In the genomic region with DNA sequence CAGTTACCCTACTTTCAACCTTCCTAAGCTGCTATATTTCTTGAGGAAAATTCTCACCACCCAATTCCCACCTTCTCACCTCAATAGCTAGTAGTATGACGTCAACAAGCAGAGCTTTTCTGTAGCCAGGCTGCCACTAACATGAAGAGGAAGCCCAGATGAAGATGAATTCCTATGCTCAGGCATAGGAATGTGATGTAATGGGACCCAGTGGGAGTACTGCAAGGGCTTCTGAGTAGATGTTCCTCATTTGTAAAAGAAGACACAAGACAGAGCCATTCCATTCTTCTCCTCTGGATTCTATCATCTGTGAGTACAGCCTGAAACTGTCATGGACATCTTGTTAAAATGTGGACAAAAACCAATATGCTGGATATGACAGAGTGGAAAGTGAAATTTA, we compare ENCODE assay signal across 18 cellular contexts.
DNase-seq lines count a peak whose midpoint lies in the region; ATAC-seq and TF ChIP-seq lines count a peak whose summit lies in the region.
"Had no signal": no experiment of that assay in that cellular context is flagged by ENCODE, and none has a peak within 500 bp of the region (broad histone marks: within the 10 kb centered on the region; RNA-seq: fewer than 3 reads in every experiment).

No MANE protein-coding gene starts in this region.

- intact Hi-C loops in left lung (cut with DNase I), result no loop called here
- intact Hi-C loops in sciatic nerve (cut with DNase I), result no loop called here

- H3K4me2 ChIP-seq in BLaER1, result peak overlapping the region; percentile 46

- no peak overlapping the region for H3K27ac ChIP-seq in BLaER1
- H3K27ac ChIP-seq in left lung, result no peak overlapping the region
- H3K27ac ChIP-seq: gastrocnemius medialis, hepatocyte had no signal

- peak; percentile 40 for DNase-seq in MV-4-11 (lab: John Stamatoyannopoulos, UW)
- DNase-seq in left lung, result no peak
- no peak for DNase-seq in sciatic nerve (ENCODE audit: low spot score)
- no peak for DNase-seq in NCI-H526 (lab: John Stamatoyannopoulos, UW)
- no peak for DNase-seq in iPS-NIHi11 (ENCODE audit: low spot score)
- DNase-seq in dermis blood vessel endothelial cell, result no peak
- DNase-seq: activated CD8-positive, alpha-beta T cell treated with anti-CD3 and anti-CD28 coated beads, Interleukin-2, amount 10 ng/mL, durations not matched to agents 7 days and 5 days; DMS153; effector CD4-positive, alpha-beta T cell; gastrocnemius medialis; left colon; NCI-H1092; NCI-H1694 treated with DMSO at 0.1 percent for 48 hours; nucleus accumbens; small intestine had no signal

- no peaks in the 10 kb centered on the region for H4K20me1 ChIP-seq in BLaER1

- H3K36me3 ChIP-seq in BLaER1 (no peaks in the 10 kb centered on the region), left lung (no peaks in the 10 kb centered on the region)
- H3K36me3 ChIP-seq: gastrocnemius medialis had no signal

- H3K27me3 ChIP-seq in BLaER1 (no peaks in the 10 kb centered on the region), left lung (no peaks in the 10 kb centered on the region)
- H3K27me3 ChIP-seq: gastrocnemius medialis, hepatocyte had no signal

- no peaks in the 10 kb centered on the region for H3K9me3 ChIP-seq in BLaER1
- no peaks in the 10 kb centered on the region for H3K9me3 ChIP-seq in left lung
- H3K9me3 ChIP-seq: gastrocnemius medialis had no signal

- H3K4me1 ChIP-seq in BLaER1, result peaks cover 17% of the 10 kb centered on the region
- H3K4me1 ChIP-seq in left lung, result peaks cover 0 to 9% of the 10 kb centered on the region in 2 donors
- H3K4me1 ChIP-seq: gastrocnemius medialis had no signal

- H3K9ac ChIP-seq in BLaER1, result no peak overlapping the region

- peak; percentile 58 for ATAC-seq in left lung
- peak; percentile 44 for ATAC-seq in sciatic nerve
- ATAC-seq: activated CD8-positive, alpha-beta T cell treated with anti-CD3 and anti-CD28 coated beads, Interleukin-2, amount 10 ng/mL, durations not matched to agents 7 days and 5 days; gastrocnemius medialis; SK-N-SH treated with all-trans-retinoic acid at 6 μM for 48 hours had no signal

- H3K4me3 ChIP-seq in BLaER1, result no peak overlapping the region
- H3K4me3 ChIP-seq in left lung, result no peak overlapping the region
- H3K4me3 ChIP-seq: gastrocnemius medialis, hepatocyte had no signal

- no peak for TF ChIP-seq CTCF in left lung (IDR thresholded peaks at IDR 0.05)
